ENCODE assay signal across 14 cellular contexts in genomic region chr4:163143532-163143931, GRCh38.
"Had no signal": no experiment of that assay in that cellular context is flagged by ENCODE, and none has a peak within 500 bp of the region (broad histone marks: within the 10 kb centered on the region; RNA-seq: fewer than 3 reads in every experiment).

No MANE protein-coding gene starts in this region.

- ATAC-seq: left lung; natural killer cell; sciatic nerve; stimulated activated naive CD8-positive, alpha-beta T cell treated with anti-CD3 and anti-CD28 coated beads, Interleukin-15, amount 100 ng/mL, for 72 hours had no signal

- H3K9me3 Mint-ChIP-seq: natural killer cell; neural crest cell; stimulated activated naive CD8-positive, alpha-beta T cell treated with anti-CD3 and anti-CD28 coated beads, Interleukin-15, amount 100 ng/mL, for 72 hours had no signal

- H3K4me1 Mint-ChIP-seq: neural crest cell; stimulated activated naive CD8-positive, alpha-beta T cell treated with anti-CD3 and anti-CD28 coated beads, Interleukin-15, amount 100 ng/mL, for 72 hours had no signal

- DNase-seq: dermis blood vessel endothelial cell; effector memory CD4-positive, alpha-beta T cell; kidney; left lung; natural killer cell; stimulated activated CD4-positive, alpha-beta T cell treated with anti-CD3 and anti-CD28 coated beads, Interleukin-12 subunit alpha, Interleukin-12 subunit beta, amount 100 ng/mL, for 4 hours; stimulated activated CD4-positive, alpha-beta T cell treated with anti-CD3 and anti-CD28 coated beads, Interleukin-1b, Interleukin-23, amount 100 ng/mL, for 48 hours; stimulated activated CD4-positive, alpha-beta T cell treated with anti-CD3 and anti-CD28 coated beads, Interleukin-4, amount 100 ng/mL, for 1 hour; stimulated activated CD8-positive, alpha-beta memory T cell treated with anti-CD3 and anti-CD28 coated beads, Interleukin-4, amount 100 ng/mL, for 48 hours; stimulated activated naive CD4-positive, alpha-beta T cell; stimulated activated naive CD8-positive, alpha-beta T cell treated with anti-CD3 and anti-CD28 coated beads, Interleukin-15, amount 100 ng/mL, for 72 hours; trophoblast cell had no signal

- H3K27me3 Mint-ChIP-seq: stimulated activated naive CD8-positive, alpha-beta T cell treated with anti-CD3 and anti-CD28 coated beads, Interleukin-15, amount 100 ng/mL, for 72 hours had no signal

- H3K36me3 Mint-ChIP-seq: natural killer cell had no signal

- H3K4me3 Mint-ChIP-seq: natural killer cell; neural crest cell; stimulated activated naive CD8-positive, alpha-beta T cell treated with anti-CD3 and anti-CD28 coated beads, Interleukin-15, amount 100 ng/mL, for 72 hours had no signal

- H3K27ac Mint-ChIP-seq: natural killer cell had no signal
